ENCODE assay signal across 19 cellular contexts in genomic region chr14:92581966-92582566, GRCh38.
DNase-seq lines count a peak whose midpoint lies in the region; ATAC-seq and TF ChIP-seq lines count a peak whose summit lies in the region.
"Had no signal": no experiment of that assay in that cellular context is flagged by ENCODE, and none has a peak within 500 bp of the region (broad histone marks: within the 10 kb centered on the region; RNA-seq: fewer than 3 reads in every experiment).

No MANE protein-coding gene starts in this region.

- H3K27ac ChIP-seq in ascending aorta: peak overlapping the region; percentile 52 to 66
- H3K27ac ChIP-seq: left ventricle myocardium inferior, right lobe of liver had no signal

- H3K27me3 ChIP-seq in ascending aorta: no peaks in the 10 kb centered on the region
- H3K27me3 ChIP-seq: right lobe of liver had no signal

- CTCF ChIA-PET in activated CD4-positive, alpha-beta T cell treated with anti-CD3 and anti-CD28 coated beads for 36 hours (lab: Charles Lee): interaction anchor here (1.1 kb wide), 1 partner anchor 31 kb away, joined by 5 read pairs; no protein-coding TSS in a partner anchor

- no peaks in the 10 kb centered on the region for H3K9me3 ChIP-seq in ascending aorta
- H3K9me3 ChIP-seq: left ventricle myocardium inferior, right lobe of liver had no signal

- POLR2A ChIA-PET in activated CD4-positive, alpha-beta T cell treated with anti-CD3 and anti-CD28 coated beads for 36 hours (lab: Charles Lee): no interaction called here

- no peak for TF ChIP-seq CTCF in ascending aorta (IDR thresholded peaks at IDR 0.05)

- no peak overlapping the region for H3K4me3 Mint-ChIP-seq in activated CD4-positive, alpha-beta T cell treated with anti-CD3 and anti-CD28 coated beads for 36 hours
- H3K4me3 Mint-ChIP-seq in stimulated activated naive B cell treated with anti-CD40 and anti-IgM and Interleukin-4, amounts not matched to agents 10 μg/mL and 1 μg/mL and 100 μg/mL, for 72 hours: peak overlapping the region in 1 of 2 donors; percentile 47
- H3K4me3 Mint-ChIP-seq: activated T-helper 1 cell treated with anti-CD3 and anti-CD28 coated beads, Interleukin-12 subunit alpha, Interleukin-12 subunit beta, Interleukin-2, Interleukin-4 antibody, amounts not matched to agents 30 ng/mL and 10 ng/mL and 1 ng/mL, durations not matched to agents 14 hours and 24 hours and 36 hours had no signal

- peaks cover 26% of the 10 kb centered on the region for H3K36me3 Mint-ChIP-seq in activated CD4-positive, alpha-beta T cell treated with anti-CD3 and anti-CD28 coated beads for 36 hours (ENCODE audit: low read depth)
- H3K36me3 Mint-ChIP-seq in stimulated activated naive B cell treated with anti-CD40 and anti-IgM and Interleukin-4, amounts not matched to agents 10 μg/mL and 1 μg/mL and 100 μg/mL, for 72 hours: peaks cover 19 to 56% of the 10 kb centered on the region in 2 donors

- no peak overlapping the region for H3K4me3 ChIP-seq in ascending aorta
- H3K4me3 ChIP-seq: left ventricle myocardium inferior, right lobe of liver had no signal

- DNase-seq in activated CD4-positive, alpha-beta T cell treated with anti-CD3 and anti-CD28 coated beads for 36 hours: no peak
- DNase-seq in activated CD4-positive, alpha-beta T cell treated with anti-CD3 and anti-CD28 coated beads, Interleukin-2, amount 50 U/mL, for 48 hours: no peak
- no peak for DNase-seq in ascending aorta (ENCODE audit: low spot score in 2 of 2)
- no peak for DNase-seq in stimulated activated naive B cell treated with anti-CD40 and anti-IgM and Interleukin-4, amounts not matched to agents 10 μg/mL and 1 μg/mL and 100 μg/mL, for 72 hours
- DNase-seq in HCEC 1CT: no peak
- no peak for DNase-seq in HUDEP-2 (lab: John Stamatoyannopoulos, UW; ENCODE audit: unreplicated experiment in 76 of 76)
- DNase-seq: activated CD4-positive, alpha-beta T cell treated with anti-CD3 and anti-CD28 coated beads, Interleukin-2, amount 50 U/mL, for 4 hours; amygdala; DMS53; effector memory CD4-positive, alpha-beta T cell; KG1; left ventricle myocardium inferior; NCI-H2081; NCI-H510A treated with DMSO at 0.1 percent for 48 hours; right lobe of liver; SW 1271 had no signal

- H3K4me1 Mint-ChIP-seq in activated CD4-positive, alpha-beta T cell treated with anti-CD3 and anti-CD28 coated beads for 36 hours: peaks cover 72% of the 10 kb centered on the region
- peaks cover 60 to 77% of the 10 kb centered on the region in 2 donors for H3K4me1 Mint-ChIP-seq in stimulated activated naive B cell treated with anti-CD40 and anti-IgM and Interleukin-4, amounts not matched to agents 10 μg/mL and 1 μg/mL and 100 μg/mL, for 72 hours

- peak overlapping the region; percentile 16 for H3K27ac Mint-ChIP-seq in activated CD4-positive, alpha-beta T cell treated with anti-CD3 and anti-CD28 coated beads for 36 hours
- peak overlapping the region; percentile 93 for H3K27ac Mint-ChIP-seq in stimulated activated naive B cell treated with anti-CD40 and anti-IgM and Interleukin-4, amounts not matched to agents 10 μg/mL and 1 μg/mL and 100 μg/mL, for 72 hours

- no peaks in the 10 kb centered on the region for H3K27me3 Mint-ChIP-seq in activated CD4-positive, alpha-beta T cell treated with anti-CD3 and anti-CD28 coated beads for 36 hours
- no peaks in the 10 kb centered on the region for H3K27me3 Mint-ChIP-seq in stimulated activated naive B cell treated with anti-CD40 and anti-IgM and Interleukin-4, amounts not matched to agents 10 μg/mL and 1 μg/mL and 100 μg/mL, for 72 hours

- intact Hi-C loops in activated CD4-positive, alpha-beta T cell treated with anti-CD3 and anti-CD28 coated beads for 36 hours (cut with DNase I, micrococcal nuclease): no loop called here
- intact Hi-C loops in ascending aorta (cut with DNase I): no loop called here

- peaks cover 10% of the 10 kb centered on the region in 2 donors for H3K36me3 ChIP-seq in ascending aorta

- no peaks in the 10 kb centered on the region for H3K9me3 Mint-ChIP-seq in activated CD4-positive, alpha-beta T cell treated with anti-CD3 and anti-CD28 coated beads for 36 hours (ENCODE audit: low read depth)
- H3K9me3 Mint-ChIP-seq in stimulated activated naive B cell treated with anti-CD40 and anti-IgM and Interleukin-4, amounts not matched to agents 10 μg/mL and 1 μg/mL and 100 μg/mL, for 72 hours: peaks cover 7% of the 10 kb centered on the region in 2 donors

- H3K4me1 ChIP-seq in ascending aorta: peaks cover 11 to 30% of the 10 kb centered on the region in 2 donors
- H3K4me1 ChIP-seq: right lobe of liver had no signal

- no peak for ATAC-seq in activated CD4-positive, alpha-beta T cell treated with anti-CD3 and anti-CD28 coated beads for 36 hours
- ATAC-seq in HG03439 (IDR thresholded peaks at IDR 0.05; ENCODE audit: unreplicated experiment): peak; percentile 33
- ATAC-seq in stimulated activated naive B cell treated with anti-CD40 and anti-IgM and Interleukin-4, amounts not matched to agents 10 μg/mL and 1 μg/mL and 100 μg/mL, for 72 hours (replicated peaks): peak; percentile 14 to 18
- no peak for ATAC-seq in GM18909 (IDR thresholded peaks at IDR 0.05; ENCODE audit: poor library complexity, unreplicated experiment)
- ATAC-seq: right lobe of liver had no signal

Comparison
In these comparisons a context has a peak if more than half of its experiments do, and no peak if none do; other contexts are left out.
1. ATAC-seq: peak in HG03439 (single experiment) and stimulated activated naive B cell treated with anti-CD40 and anti-IgM and Interleukin-4, amounts not matched to agents 10 μg/mL and 1 μg/mL and 100 μg/mL, for 72 hours (2 of 2); none in activated CD4-positive, alpha-beta T cell treated with anti-CD3 and anti-CD28 coated beads for 36 hours (single experiment) and GM18909 (single experiment).